ENCODE assay signal across 21 cellular contexts in genomic region chr6:71262914-71263313, GRCh38.
"Had no signal": no experiment of that assay in that cellular context is flagged by ENCODE, and none has a peak within 500 bp of the region (broad histone marks: within the 10 kb centered on the region; RNA-seq: fewer than 3 reads in every experiment).

No MANE protein-coding gene starts in this region.

- H3K4me3 Mint-ChIP-seq: activated CD4-positive, alpha-beta T cell treated with anti-CD3 and anti-CD28 coated beads, Interleukin-2, amount 10 ng/mL, durations not matched to agents 7 days and 5 days; activated naive CD8-positive, alpha-beta T cell; effector memory CD8-positive, alpha-beta T cell; natural killer cell had no signal

- H3K36me3 ChIP-seq: brain microvascular endothelial cell, neutrophil had no signal

- H3K27me3 ChIP-seq: brain microvascular endothelial cell, neutrophil had no signal

- H3K4me3 ChIP-seq: mucosa of descending colon had no signal

- H3K9me3 ChIP-seq: mucosa of descending colon, neutrophil had no signal

- H3K36me3 Mint-ChIP-seq: activated naive CD8-positive, alpha-beta T cell; natural killer cell had no signal

- ATAC-seq: effector memory CD8-positive, alpha-beta T cell; left lobe of liver; mucosa of descending colon; natural killer cell had no signal

- H3K27ac Mint-ChIP-seq: activated CD4-positive, alpha-beta T cell treated with anti-CD3 and anti-CD28 coated beads, Interleukin-2, amount 10 ng/mL, durations not matched to agents 7 days and 5 days; activated naive CD8-positive, alpha-beta T cell; effector memory CD8-positive, alpha-beta T cell; natural killer cell had no signal

- DNase-seq: activated CD4-positive, alpha-beta T cell treated with anti-CD3 and anti-CD28 coated beads, Interleukin-2, amount 10 ng/mL, durations not matched to agents 7 days and 5 days; activated CD4-positive, CD25-positive, alpha-beta regulatory T cell; activated CD8-positive, alpha-beta memory T cell treated with anti-CD3 and anti-CD28 coated beads, Interleukin-2, amount 50 U/mL, for 48 hours; activated gamma-delta T cell treated with Interleukin-2 at 50 U/mL for 16 hours; brain microvascular endothelial cell; cerebellar nuclear complex; dermis blood vessel endothelial cell; effector memory CD8-positive, alpha-beta T cell; hippocampal formation; mucosa of descending colon; natural killer cell; posterior cingulate gyrus; small intestine; stimulated activated CD4-positive, alpha-beta T cell treated with anti-CD3 and anti-CD28 coated beads, Interleukin-4, amount 100 ng/mL, for 4 hours; stimulated activated CD8-positive, alpha-beta memory T cell treated with anti-CD3 and anti-CD28 coated beads, Interleukin-4, amount 100 ng/mL, for 48 hours; stimulated activated naive CD4-positive, alpha-beta T cell treated with Interleukin-2 at 50 U/mL for 16 hours; trophoblast cell had no signal

- H3K9me3 Mint-ChIP-seq: activated CD4-positive, alpha-beta T cell treated with anti-CD3 and anti-CD28 coated beads, Interleukin-2, amount 10 ng/mL, durations not matched to agents 7 days and 5 days; effector memory CD8-positive, alpha-beta T cell; natural killer cell had no signal

- H3K27ac ChIP-seq: brain microvascular endothelial cell, epithelial cell of prostate, neutrophil had no signal

- H3K4me1 Mint-ChIP-seq: activated CD4-positive, alpha-beta T cell treated with anti-CD3 and anti-CD28 coated beads, Interleukin-2, amount 10 ng/mL, durations not matched to agents 7 days and 5 days; natural killer cell had no signal
